28 cellular contexts compared by ENCODE assay signal in genomic region chr9:95645992-95646391, GRCh38.
DNase-seq lines count a peak whose midpoint lies in the region; ATAC-seq, FAIRE-seq and TF ChIP-seq lines count a peak whose summit lies in the region.
"Had no signal": no experiment of that assay in that cellular context is flagged by ENCODE, and none has a peak within 500 bp of the region (broad histone marks: within the 10 kb centered on the region; RNA-seq: fewer than 3 reads in every experiment).

No MANE protein-coding gene starts in this region.

- peaks cover 16% of the 10 kb centered on the region for H3K9me3 Mint-ChIP-seq in nephron progenitor cell
- H3K9me3 Mint-ChIP-seq: activated naive CD4-positive, alpha-beta T cell treated with anti-CD3 and anti-CD28 coated beads for 36 hours; endodermal cell; HFFc6 had no signal

- intact Hi-C loops in pancreas (cut with DNase I) (no loop called here), esophagus muscularis mucosa (cut with DNase I) (no loop called here)

- no peaks in the 10 kb centered on the region for H3K27me3 ChIP-seq in pancreas
- H3K27me3 ChIP-seq in esophagus muscularis mucosa, result no peaks in the 10 kb centered on the region
- H3K27me3 ChIP-seq: adrenal gland; BLaER1 treated with 17β-estradiol and CSF1 and Interleukin-3, amounts not matched to agents 10 nM and 100 nM; cardiac muscle cell had no signal

- TF ChIP-seq CTCF in astrocyte of the cerebellum (IDR thresholded peaks at IDR 0.05; ENCODE audit: low read depth, low read length, missing control alignments) (no peak), fibroblast of mammary gland (conservative IDR thresholded peaks at IDR 0.05; ENCODE audit: control insufficient read depth, insufficient read depth, low read depth, low read length) (no peak), pancreas (IDR thresholded peaks at IDR 0.05) (no peak), esophagus muscularis mucosa (IDR thresholded peaks at IDR 0.05) (no peak), nephron progenitor cell (IDR thresholded peaks at IDR 0.05) (no peak)

- H3K4me1 ChIP-seq in pancreas, result no peaks in the 10 kb centered on the region
- peaks cover 0 to 19% (median 7%) of the 10 kb centered on the region in 4 donors for H3K4me1 ChIP-seq in esophagus muscularis mucosa
- H3K4me1 ChIP-seq: adrenal gland; BLaER1 treated with 17β-estradiol and CSF1 and Interleukin-3, amounts not matched to agents 10 nM and 100 nM had no signal

- no peak overlapping the region for H3K27ac Mint-ChIP-seq in nephron progenitor cell
- H3K27ac Mint-ChIP-seq: activated naive CD4-positive, alpha-beta T cell treated with anti-CD3 and anti-CD28 coated beads for 36 hours; activated T-helper 1 cell treated with anti-CD3 and anti-CD28 coated beads, Interleukin-12 subunit alpha, Interleukin-12 subunit beta, Interleukin-2, Interleukin-4 antibody, amounts not matched to agents 30 ng/mL and 10 ng/mL and 1 ng/mL, durations not matched to agents 14 hours and 24 hours and 36 hours; endodermal cell; HFFc6; naive B cell had no signal

- H3K36me3 ChIP-seq in pancreas (no peaks in the 10 kb centered on the region), esophagus muscularis mucosa (no peaks in the 10 kb centered on the region)
- H3K36me3 ChIP-seq: adrenal gland; BLaER1 treated with 17β-estradiol and CSF1 and Interleukin-3, amounts not matched to agents 10 nM and 100 nM; cardiac muscle cell had no signal

- TF ChIP-seq EP300 in esophagus muscularis mucosa (IDR thresholded peaks at IDR 0.05), result no peak

- ATAC-seq in pancreas, result peak in 3 of 4 donors; percentile 36 to 77 (median 61)

- H3K4me3 ChIP-seq in astrocyte of the cerebellum (ENCODE audit: low read depth, low read length) (no peak overlapping the region), fibroblast of mammary gland (ENCODE audit: control insufficient read depth, low read depth, low read length) (no peak overlapping the region), pancreas (no peak overlapping the region), esophagus muscularis mucosa (no peak overlapping the region)
- H3K4me3 ChIP-seq: adrenal gland; BLaER1 treated with 17β-estradiol and CSF1 and Interleukin-3, amounts not matched to agents 10 nM and 100 nM; cardiac muscle cell; coronary artery had no signal

- in situ Hi-C loops in astrocyte of the cerebellum (cut with HindIII; ENCODE audit: low sequenced_read_pairs), result no loop called here

- no peaks in the 10 kb centered on the region for H3K4me1 Mint-ChIP-seq in nephron progenitor cell
- H3K4me1 Mint-ChIP-seq: endodermal cell, naive B cell had no signal

- H3K27ac ChIP-seq in pancreas (no peak overlapping the region), esophagus muscularis mucosa (replicated peaks in 1 of 4) (no peak overlapping the region)
- H3K27ac ChIP-seq: adrenal gland; BLaER1 treated with 17β-estradiol and CSF1 and Interleukin-3, amounts not matched to agents 10 nM and 100 nM; cardiac muscle cell; coronary artery; HL-60 had no signal

- no peaks in the 10 kb centered on the region for H3K36me3 Mint-ChIP-seq in nephron progenitor cell (ENCODE audit: low read depth)
- H3K36me3 Mint-ChIP-seq: naive B cell had no signal

- no peak overlapping the region for H3K4me3 Mint-ChIP-seq in nephron progenitor cell
- H3K4me3 Mint-ChIP-seq: activated naive CD4-positive, alpha-beta T cell treated with anti-CD3 and anti-CD28 coated beads for 36 hours; activated T-helper 1 cell treated with anti-CD3 and anti-CD28 coated beads, Interleukin-12 subunit alpha, Interleukin-12 subunit beta, Interleukin-2, Interleukin-4 antibody, amounts not matched to agents 30 ng/mL and 10 ng/mL and 1 ng/mL, durations not matched to agents 14 hours and 24 hours and 36 hours; endodermal cell; HFFc6; naive B cell had no signal

- H3K27me3 Mint-ChIP-seq in nephron progenitor cell (ENCODE audit: low read depth, poor library complexity), result no peaks in the 10 kb centered on the region

- no peak for FAIRE-seq in pancreas (lab: Jason Lieb, UNC)
- FAIRE-seq: TTC549 had no signal

- peak; percentile 89 for DNase-seq in M059J (ENCODE audit: low read depth)
- peak; percentile 53 for DNase-seq in astrocyte of the cerebellum (ENCODE audit: low read depth)
- DNase-seq in fibroblast of mammary gland (ENCODE audit: low read depth), result peak; percentile 44
- DNase-seq in pancreas, result no peak
- DNase-seq in esophagus muscularis mucosa (ENCODE audit: extremely low spot score), result no peak
- DNase-seq in nephron progenitor cell, result no peak
- DNase-seq in erythroblast (lab: John Stamatoyannopoulos, UW), result no peak
- DNase-seq in NCI-H2107 (lab: John Stamatoyannopoulos, UW), result no peak
- DNase-seq: activated CD4-positive, alpha-beta T cell treated with anti-CD3 and anti-CD28 coated beads, Interleukin-2, amount 50 U/mL, for 4 hours; activated naive CD4-positive, alpha-beta T cell treated with anti-CD3 and anti-CD28 coated beads for 36 hours; adrenal gland; COR-L47; DMS79 treated with DMSO at 0.1 percent for 48 hours; endodermal cell; HFFc6; naive B cell; NCI-H1694 treated with DMSO at 0.1 percent for 48 hours; NCI-H526 treated with DMSO at 0.1 percent for 48 hours; occipital lobe; stimulated activated CD4-positive, alpha-beta T cell treated with anti-CD3 and anti-CD28 coated beads, Interleukin-15, amount 100 ng/mL, for 24 hours; stimulated activated naive CD4-positive, alpha-beta T cell treated with Interleukin-2 at 50 U/mL for 16 hours; T-helper 1 cell had no signal

- TF ChIP-seq POLR2A in esophagus muscularis mucosa (IDR thresholded peaks at IDR 0.05; ENCODE audit: low read depth) (no peak), erythroblast (IDR thresholded peaks at IDR 0.05; ENCODE audit: low read length) (no peak)

- H3K9me3 ChIP-seq in pancreas (no peaks in the 10 kb centered on the region), esophagus muscularis mucosa (no peaks in the 10 kb centered on the region)
- H3K9me3 ChIP-seq: adrenal gland had no signal

Comparison
In these comparisons a context has a peak if more than half of its experiments do, and no peak if none do; other contexts are left out.
1. DNase-seq: peak in M059J (single experiment), astrocyte of the cerebellum (single experiment) and fibroblast of mammary gland (single experiment); none in pancreas (0 of 6), esophagus muscularis mucosa (single experiment), nephron progenitor cell (single experiment), erythroblast (0 of 2) and NCI-H2107 (single experiment).